In genomic region chr13:27621366-27622101, GRCh38 we compare ENCODE assay signal across 8 cellular contexts. TPM values are rescaled to one million over a fixed set of nuclear protein-coding genes. Genes with fewer than 3 reads are reported as not detected.
A peak's percentile ranks its signal among the peaks of the same experiment; 100 is the strongest.
DNase-seq lines count a peak whose midpoint lies in the region; FAIRE-seq and TF ChIP-seq lines count a peak whose summit lies in the region.

TSS of gene POLR1D (plus strand) at chr13:27621892. CDS start at chr13:27621984, 92 bp downstream.

- no peaks in the 10 kb centered on the region for H3K9me2 ChIP-seq in SK-N-SH

- H3K4me3 ChIP-seq in SK-N-SH (ENCODE audit: low read depth in 2 of 2, low read length in 1 of 2) (peak within 1 kb of the TSS; percentile 81 to 85), suprapubic skin (peak within 1 kb of the TSS; percentile 87)

- no peaks in the 10 kb centered on the region for H3K27me3 Mint-ChIP-seq in activated naive CD4-positive, alpha-beta T cell treated with anti-CD3 and anti-CD28 coated beads, Interleukin-2, amount 10 ng/mL, durations not matched to agents 7 days and 5 days

- CTCF ChIA-PET in SK-N-SH (lab: Yijun Ruan, JAX): interaction anchor here (0.6 to 5.2 kb wide), 9 partner anchors 8 to 206 kb away, joined by 3 to 19 read pairs (median 4); no protein-coding TSS in a partner anchor
- CTCF ChIA-PET in activated naive CD4-positive, alpha-beta T cell treated with anti-CD3 and anti-CD28 coated beads, Interleukin-2, amount 10 ng/mL, durations not matched to agents 7 days and 5 days (lab: Charles Lee): no interaction called here

- peak within 1 kb of the TSS; percentile 95 for H3K4me2 ChIP-seq in SK-N-SH

- 0% methylated on average over 26 of the region's 71 CpGs for WGBS in SK-N-SH (ENCODE audit: low lambda C conversion rate)
- under 1% methylated on average over 51 of the region's 71 CpGs for WGBS in suprapubic skin

- POLR2A ChIA-PET in SK-N-SH (lab: Yijun Ruan, JAX): no interaction called here

- H3K9me3 ChIP-seq in SK-N-SH (no peaks in the 10 kb centered on the region), suprapubic skin (no peaks in the 10 kb centered on the region)

- no peak for FAIRE-seq in H54 (lab: Jason Lieb, UNC)

- peak within 1 kb of the TSS; percentile 92 for H3K4me3 Mint-ChIP-seq in activated naive CD4-positive, alpha-beta T cell treated with anti-CD3 and anti-CD28 coated beads, Interleukin-2, amount 10 ng/mL, durations not matched to agents 7 days and 5 days

- peaks cover 24 to 30% of the 10 kb centered on the region in 2 experiments for H3K36me3 ChIP-seq in SK-N-SH (replicated peaks in 1 of 2; ENCODE audit: control insufficient read depth in 1 of 2, insufficient read depth in 2 of 2, low read length in 1 of 2)
- peaks cover 9% of the 10 kb centered on the region for H3K36me3 ChIP-seq in suprapubic skin

- in situ Hi-C loops in G401 (cut with HindIII; ENCODE audit: low sequenced_read_pairs): no loop called here

- H3K79me2 ChIP-seq in SK-N-SH (ENCODE audit: insufficient read depth): peaks cover 73% of the 10 kb centered on the region

- H3K27ac Mint-ChIP-seq in activated naive CD4-positive, alpha-beta T cell treated with anti-CD3 and anti-CD28 coated beads, Interleukin-2, amount 10 ng/mL, durations not matched to agents 7 days and 5 days: peak within 1 kb of the TSS; percentile 98

- H3K36me3 Mint-ChIP-seq in activated naive CD4-positive, alpha-beta T cell treated with anti-CD3 and anti-CD28 coated beads, Interleukin-2, amount 10 ng/mL, durations not matched to agents 7 days and 5 days: peaks cover 32% of the 10 kb centered on the region

- peaks cover 59% of the 10 kb centered on the region for H3K4me1 Mint-ChIP-seq in activated naive CD4-positive, alpha-beta T cell treated with anti-CD3 and anti-CD28 coated beads, Interleukin-2, amount 10 ng/mL, durations not matched to agents 7 days and 5 days

- no peaks in the 10 kb centered on the region for H3K27me3 ChIP-seq in SK-N-SH (ENCODE audit: insufficient read depth)
- no peaks in the 10 kb centered on the region for H3K27me3 ChIP-seq in suprapubic skin

- TF ChIP-seq RAD21 in SK-N-SH (IDR thresholded peaks at IDR 0.05; ENCODE audit: low read length): no peak

- H4K20me1 ChIP-seq in SK-N-SH (ENCODE audit: insufficient read depth): peaks cover 29% of the 10 kb centered on the region

- TF ChIP-seq CTCF in SK-N-SH (IDR thresholded peaks at IDR 0.05): no peak
- TF ChIP-seq CTCF in suprapubic skin (IDR thresholded peaks at IDR 0.05): no peak

- TF ChIP-seq EP300 in SK-N-SH (IDR thresholded peaks at IDR 0.05; ENCODE audit: borderline replicate concordance in 1 of 2, low read depth in 1 of 2, low read length in 1 of 2) (no peak), suprapubic skin (IDR thresholded peaks at IDR 0.05) (no peak)

- H3F3A ChIP-seq in SK-N-SH (replicated peaks; ENCODE audit: insufficient read depth): peaks cover 6% of the 10 kb centered on the region

- H3K27ac ChIP-seq in SK-N-SH (ENCODE audit: low read depth in 2 of 2, low read length in 1 of 2): peak within 1 kb of the TSS; percentile 76 to 90
- peak within 1 kb of the TSS; percentile 96 for H3K27ac ChIP-seq in suprapubic skin

- DNase-seq in G401 (ENCODE audit: low spot score) (peak; percentile 88), H54 (ENCODE audit: insufficient read length, low spot score) (peak; percentile 55), M059J (ENCODE audit: low read depth) (peak; percentile 79), SK-N-SH (peak; percentile 91), germinal center (ENCODE audit: low spot score) (peak; percentile 94), nucleus accumbens (lab: John Stamatoyannopoulos, UW) (peak in 54 of 56 donors; percentile 29 to 85 (median 64)), suprapubic skin (ENCODE audit: low spot score in 2 of 2) (peak; percentile 83 to 89)
- peak; percentile 87 for DNase-seq in activated naive CD4-positive, alpha-beta T cell treated with anti-CD3 and anti-CD28 coated beads, Interleukin-2, amount 10 ng/mL, durations not matched to agents 7 days and 5 days

- peak within 1 kb of the TSS; percentile 88 for H3K9ac ChIP-seq in SK-N-SH

- H2AFZ ChIP-seq in SK-N-SH (ENCODE audit: low read depth): peak within 1 kb of the TSS; percentile 86

- TF ChIP-seq POLR2A in H54 (IDR thresholded peaks at IDR 0.05; ENCODE audit: low read depth, low read length) (peak; percentile 86), suprapubic skin (IDR thresholded peaks at IDR 0.05) (peak in 1 of 2 donors; percentile 72)

- no peaks in the 10 kb centered on the region for H3K9me3 Mint-ChIP-seq in activated naive CD4-positive, alpha-beta T cell treated with anti-CD3 and anti-CD28 coated beads, Interleukin-2, amount 10 ng/mL, durations not matched to agents 7 days and 5 days

- H3K4me1 ChIP-seq in SK-N-SH (ENCODE audit: control insufficient read depth in 1 of 2, insufficient read depth in 2 of 2, low read depth in 1 of 2, low read length in 1 of 2): peaks cover 7 to 9% of the 10 kb centered on the region in 2 experiments; a peak in 3 of 4 replicates
- peaks cover 65% of the 10 kb centered on the region for H3K4me1 ChIP-seq in suprapubic skin

TF ChIP-seq in SK-N-SH, 30 proteins besides CTCF, POLR2A, EP300 and RAD21 (continues in another document):
- peak; percentile 67 for TF ChIP-seq GABPA (IDR thresholded peaks at IDR 0.05; ENCODE audit: low read depth)
- TF ChIP-seq USF1 (IDR thresholded peaks at IDR 0.05; ENCODE audit: borderline replicate concordance, low read depth): peak; percentile 73; the same call in 1 of the 2 replicates
- TF ChIP-seq GATA2 (CRISPR knock-in tag; IDR thresholded peaks at IDR 0.05): no peak
- TF ChIP-seq EZH2phosphoT487 (IDR thresholded peaks at IDR 0.05; ENCODE audit: borderline replicate concordance, low read depth): no peak
- no peak for TF ChIP-seq RFX5 (IDR thresholded peaks at IDR 0.05; ENCODE audit: low read length)
- TF ChIP-seq RXRA (IDR thresholded peaks at IDR 0.05; ENCODE audit: borderline replicate concordance, low read depth): no peak
- peak; percentile 40; the same call in 1 of the 2 replicates for TF ChIP-seq JUND (IDR thresholded peaks at IDR 0.05)
- peak; percentile 76; the same call in 1 of the 2 replicates for TF ChIP-seq ELF1 (IDR thresholded peaks at IDR 0.05)
- TF ChIP-seq NFIC (IDR thresholded peaks at IDR 0.05; ENCODE audit: borderline replicate concordance): no peak
- TF ChIP-seq REST (IDR thresholded peaks at IDR 0.05; ENCODE audit: low read depth, low read length): no peak
- no peak for TF ChIP-seq FOXJ3 (CRISPR knock-in tag; IDR thresholded peaks at IDR 0.05)
- no peak for TF ChIP-seq RCOR1 (IDR thresholded peaks at IDR 0.05; ENCODE audit: low read length)
- no peak for TF ChIP-seq SMC3 (IDR thresholded peaks at IDR 0.05; ENCODE audit: low read depth, low read length)
- peak; percentile 57 for TF ChIP-seq TAF1 (IDR thresholded peaks at IDR 0.05; ENCODE audit: borderline replicate concordance, low read depth, low read length)
- no peak for TF ChIP-seq CHD2 (IDR thresholded peaks at IDR 0.05; ENCODE audit: low read length, partially characterized antibody)

RNA-seq across cellular contexts. Expression of gene POLR1D, which starts in this region (rescaled TPM):
- 179 and 188 TPM in 2 replicates for total RNA-seq in G401 (2014; rRNA removed; shearing (Covaris generic))
- total RNA-seq in M059J (2014; rRNA removed; shearing (Covaris generic)): 71.0 and 78.4 TPM in 2 replicates
- 143 and 150 TPM in 2 replicates for polyA plus RNA-seq in SK-N-SH (2012; rRNA removed)
- 165 and 183 TPM in 2 replicates for polyA plus RNA-seq in SK-N-SH (2012; cell fraction: cytosol; rRNA removed)
- polyA plus RNA-seq in SK-N-SH (2012; cell fraction: nucleus; rRNA removed): 92.1 and 115 TPM in 2 replicates
- 100 to 1,000 TPM; 148 to 197 (median 177) TPM for total RNA-seq in suprapubic skin

Comparison
In these comparisons a context has a peak if more than half of its experiments do, and no peak if none do; other contexts are left out.
1. Peak in every context shown above with its lines: DNase-seq, H3K4me3 ChIP-seq and H3K27ac ChIP-seq.